In the genomic region with DNA sequence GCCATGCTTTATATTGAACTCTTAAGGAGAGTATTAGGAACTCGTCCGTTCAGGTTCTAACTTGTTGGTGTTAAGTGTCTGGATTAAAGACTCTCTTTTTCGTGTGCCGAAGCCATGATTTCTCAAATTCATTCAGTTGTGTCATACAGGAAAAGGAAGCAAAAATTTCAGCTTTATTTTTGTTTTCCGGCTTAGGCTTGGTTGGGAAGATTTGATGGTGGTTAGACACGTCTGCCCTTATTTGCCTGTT, we compare ENCODE assay signal across 8 cellular contexts. TPM values are rescaled to one million over a fixed set of nuclear protein-coding genes. Genes with fewer than 3 reads are reported as not detected.
DNase-seq lines count a peak whose midpoint lies in the region; ATAC-seq and TF ChIP-seq lines count a peak whose summit lies in the region.

No MANE protein-coding gene starts in this region.

- H3K4me2 ChIP-seq in osteoblast (ENCODE audit: insufficient read depth, low read length) = peak overlapping the region; percentile 92

- no peak for TF ChIP-seq CTCF in osteoblast (IDR thresholded peaks at IDR 0.05; ENCODE audit: extremely low read depth, low read depth, low read length)

- no peaks in the 10 kb centered on the region for H3K9me3 ChIP-seq in osteoblast (ENCODE audit: low read depth, low read length)

- H3K27ac ChIP-seq in epithelial cell of prostate (peak overlapping the region; percentile 96), osteoblast (ENCODE audit: low read depth, low read length) (peak overlapping the region; percentile 62)

- DNase-seq in DMS79 treated with DMSO at 0.1 percent for 48 hours (lab: John Stamatoyannopoulos, UW) = peak; percentile 61
- no peak for DNase-seq in DMS79 (lab: John Stamatoyannopoulos, UW)
- DNase-seq in OCI-M1 (lab: John Stamatoyannopoulos, UW) = peak; percentile 65
- DNase-seq in epithelial cell of prostate (ENCODE audit: low read depth, low spot score) = no peak
- peak; percentile 83 for DNase-seq in osteoblast (ENCODE audit: insufficient read length, low spot score, missing footprints)
- DNase-seq in stimulated activated CD4-positive, alpha-beta T cell treated with anti-CD3 and anti-CD28 coated beads, Interleukin-12 subunit alpha, Interleukin-12 subunit beta, amount 100 ng/mL, for 4 hours = no peak

- H3K36me3 ChIP-seq in osteoblast (ENCODE audit: insufficient read depth, low read length) = peaks cover 26% of the 10 kb centered on the region

- peak overlapping the region; percentile 71 for H3K4me3 ChIP-seq in osteoblast (ENCODE audit: insufficient read depth, low read length)

- H4K20me1 ChIP-seq in osteoblast (ENCODE audit: insufficient read depth, low read length) = peaks cover 52% of the 10 kb centered on the region

- ATAC-seq in GM19351 (IDR thresholded peaks at IDR 0.05; ENCODE audit: unreplicated experiment) (no peak), GM18502 (IDR thresholded peaks at IDR 0.05; ENCODE audit: poor library complexity, unreplicated experiment) (no peak)

- H3K79me2 ChIP-seq in osteoblast (ENCODE audit: insufficient read depth, low read length) = peaks cover 53% of the 10 kb centered on the region

- no peak overlapping the region for H2AFZ ChIP-seq in osteoblast (ENCODE audit: low read length)

- no peaks in the 10 kb centered on the region for H3K27me3 ChIP-seq in osteoblast (ENCODE audit: insufficient read depth, low read length)

- peaks cover 15% of the 10 kb centered on the region for H3K4me1 ChIP-seq in osteoblast (ENCODE audit: insufficient read depth, low read length)

RNA-seq across cellular contexts. Expression of a gene that starts 0.9 kb away (rescaled TPM):
- total RNA-seq in osteoblast = 41.5 and 53.9 TPM in 2 replicates

RNA-seq across cellular contexts. Expression of a gene that starts 30.7 kb away (rescaled TPM):
- 99.6 and 115 TPM in 2 replicates for total RNA-seq in osteoblast

RNA-seq across cellular contexts. Expression of a gene that starts 34.5 kb away (rescaled TPM):
- not detected in 2 replicates for total RNA-seq in osteoblast

Comparison
In these comparisons a context has a peak if more than half of its experiments do, and no peak if none do; other contexts are left out.
1. DNase-seq: peak in DMS79 treated with DMSO at 0.1 percent for 48 hours (single experiment), OCI-M1 (single experiment) and osteoblast (single experiment); none in DMS79 (single experiment), epithelial cell of prostate (single experiment) and stimulated activated CD4-positive, alpha-beta T cell treated with anti-CD3 and anti-CD28 coated beads, Interleukin-12 subunit alpha, Interleukin-12 subunit beta, amount 100 ng/mL, for 4 hours (single experiment).